In the genomic region with DNA sequence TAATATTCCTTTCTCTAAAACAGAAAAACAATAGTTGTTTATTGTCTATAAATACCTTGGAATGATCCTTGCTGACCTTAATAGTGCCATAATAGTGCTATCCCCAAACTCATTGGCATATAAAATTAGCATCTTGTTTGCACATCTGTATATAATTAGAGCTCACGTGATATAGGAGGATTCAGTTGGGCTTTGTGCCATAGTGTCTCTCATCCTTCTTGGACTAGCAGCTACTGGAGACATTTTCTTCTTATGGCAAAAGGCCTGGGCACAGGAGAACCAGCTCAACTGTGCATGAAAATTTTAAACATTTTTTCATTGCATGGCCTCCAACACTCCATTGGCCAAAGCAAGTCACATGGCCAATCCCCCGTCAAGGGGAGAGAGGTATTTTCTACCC, we compare ENCODE assay signal across 25 cellular contexts.
DNase-seq lines count a peak whose midpoint lies in the region; ATAC-seq, FAIRE-seq and TF ChIP-seq lines count a peak whose summit lies in the region.
"Had no signal": no experiment of that assay in that cellular context is flagged by ENCODE, and none has a peak within 500 bp of the region (broad histone marks: within the 10 kb centered on the region; RNA-seq: fewer than 3 reads in every experiment).

No MANE protein-coding gene starts in this region.

- peaks cover 6% of the 10 kb centered on the region for H3K9me3 Mint-ChIP-seq in astrocyte (ENCODE audit: unreplicated experiment)

- H3K36me3 Mint-ChIP-seq in astrocyte (ENCODE audit: low read depth, unreplicated experiment): no peaks in the 10 kb centered on the region
- H3K36me3 Mint-ChIP-seq: CD8-positive, alpha-beta memory T cell had no signal

- H2AK5ac ChIP-seq in IMR-90 (ENCODE audit: low read depth, low read length): no peak overlapping the region
- no peak overlapping the region for H2AK5ac ChIP-seq in mesenchymal stem cell (ENCODE audit: low read length, severe bottlenecking)

- CTCF ChIA-PET in IMR-90 (lab: Yijun Ruan, JAX): no interaction called here

- no TSS peak for BruUV-seq in IMR-90 (replicated peaks; lab: Mats Ljungman, UMichigan)

- no peak overlapping the region for H2BK12ac ChIP-seq in mesenchymal stem cell (ENCODE audit: low read length in 2 of 2)

- intact Hi-C loops in IMR-90 (cut with micrococcal nuclease): loop anchor here (10.0 kb wide), 1 partner anchor 274 kb away; no protein-coding TSS in a partner anchor
- intact Hi-C loops in left ventricle myocardium superior (cut with micrococcal nuclease): no loop called here

- ATAC-seq in IMR-90 (ENCODE audit: low read depth) (no peak), left ventricle myocardium superior (no peak)
- ATAC-seq: GM23338 had no signal

- peak overlapping the region; percentile 66; the same call in 1 of the 2 replicates for H4K5ac ChIP-seq in IMR-90 (ENCODE audit: low read depth, low read length)

- H4K8ac ChIP-seq in IMR-90 (ENCODE audit: low read depth in 2 of 2, low read length in 2 of 2) (peak overlapping the region in 1 of 2 experiments; percentile 46; a peak in 1 of 4 replicates), mesenchymal stem cell (ENCODE audit: low read length) (no peak overlapping the region)

- H3K56ac ChIP-seq in IMR-90 (ENCODE audit: extremely low read depth, insufficient read depth, low read length): no peak overlapping the region

- peak overlapping the region; percentile 91 for H2BK20ac ChIP-seq in IMR-90 (ENCODE audit: low read depth, low read length)

- H3K23ac ChIP-seq in IMR-90 (ENCODE audit: low read depth, low read length) (no peak overlapping the region), mesenchymal stem cell (ENCODE audit: low read length in 2 of 2) (no peak overlapping the region)

- H3K4ac ChIP-seq in IMR-90 (ENCODE audit: low read depth, low read length) (peak overlapping the region; percentile 59), mesenchymal stem cell (ENCODE audit: low read depth in 1 of 2, low read length in 2 of 2) (no peak overlapping the region)

- peaks cover 27% of the 10 kb centered on the region for H3K4me1 Mint-ChIP-seq in astrocyte (ENCODE audit: low read depth, unreplicated experiment)
- H3K4me1 Mint-ChIP-seq: CD8-positive, alpha-beta memory T cell had no signal

- TF ChIP-seq POLR2A in IMR-90 (IDR thresholded peaks at IDR 0.05; ENCODE audit: low read depth, low read length): no peak

- no peaks in the 10 kb centered on the region for H3K79me2 ChIP-seq in astrocyte (ENCODE audit: insufficient read depth, low read length)

- no peak overlapping the region for H3K4me3 ChIP-seq in IMR-90 (ENCODE audit: insufficient read depth, low read depth, low read length)
- no peak overlapping the region for H3K4me3 ChIP-seq in astrocyte (ENCODE audit: insufficient read depth, low read depth, low read length)
- no peak overlapping the region for H3K4me3 ChIP-seq in mesenchymal stem cell (ENCODE audit: insufficient read depth in 1 of 2, low read depth in 1 of 2, low read length in 2 of 2)
- H3K4me3 ChIP-seq in H7 (ENCODE audit: insufficient read depth, low read depth, low read length): no peak overlapping the region
- H3K4me3 ChIP-seq: GM23338 had no signal

- H3K79me1 ChIP-seq in IMR-90 (ENCODE audit: low read depth in 1 of 2, low read length in 2 of 2) (no peaks in the 10 kb centered on the region), mesenchymal stem cell (replicated peaks; ENCODE audit: low read length, poor library complexity, severe bottlenecking) (no peaks in the 10 kb centered on the region)

- no peak overlapping the region for H3K27ac Mint-ChIP-seq in astrocyte (ENCODE audit: unreplicated experiment)
- H3K27ac Mint-ChIP-seq: CD8-positive, alpha-beta memory T cell; GM23338 had no signal

- no peak overlapping the region for H2AK9ac ChIP-seq in IMR-90 (replicated peaks; ENCODE audit: low read depth, low read length, poor library complexity)

- H3K9ac ChIP-seq in IMR-90 (ENCODE audit: low read depth, low read length) (no peak overlapping the region), astrocyte (ENCODE audit: low read length) (no peak overlapping the region), mesenchymal stem cell (ENCODE audit: low read length) (no peak overlapping the region)

- H3K18ac ChIP-seq in IMR-90 (ENCODE audit: low read depth, low read length) (peak overlapping the region; percentile 66; the same call in 1 of the 2 replicates), mesenchymal stem cell (ENCODE audit: low read depth in 1 of 2, low read length in 2 of 2) (no peak overlapping the region)

- no peak overlapping the region for H3K4me2 ChIP-seq in IMR-90 (ENCODE audit: low read depth, low read length)
- H3K4me2 ChIP-seq in astrocyte (ENCODE audit: low read length): no peak overlapping the region
- no peak overlapping the region for H3K4me2 ChIP-seq in mesenchymal stem cell (ENCODE audit: low read length, poor library complexity, severe bottlenecking)
- H3K4me2 ChIP-seq: GM23338 had no signal

- WGBS in IMR-90 (ENCODE audit: extremely low coverage in 2 of 2, insufficient read length in 1 of 2), 2 experiments: no CpG with 5 or more reads among the region's 2 CpGs
- 94% methylated on average over 1 of the region's 2 CpGs for WGBS in mesenchymal stem cell

- TF ChIP-seq RAD21 in IMR-90 (IDR thresholded peaks at IDR 0.05; ENCODE audit: low read length): no peak

- dilution Hi-C loops in IMR-90 (cut with HindIII; ENCODE audit: low sequenced_read_pairs, unreplicated experiment): no loop called here

- peak overlapping the region; percentile 67 for H4K91ac ChIP-seq in IMR-90 (ENCODE audit: insufficient read depth, low read depth, low read length)
- H4K91ac ChIP-seq in mesenchymal stem cell (ENCODE audit: low read length): no peak overlapping the region

- DNase-seq in EL (peak; percentile 20), IMR-90 (no peak), astrocyte (ENCODE audit: low read depth) (no peak), mesenchymal stem cell (no peak), H7 (no peak), left ventricle myocardium superior (no peak)
- no peak for DNase-seq in activated CD4-positive, CD25-positive, alpha-beta regulatory T cell (lab: John Stamatoyannopoulos, UW)
- DNase-seq: ACHN; AML-193; CD8-positive, alpha-beta memory T cell; HCEC 1CT; Kasumi-1; MM.1S; NCI-H1048; NCI-H1436; NCI-H187 treated with DMSO at 0.1 percent for 48 hours; NCI-H2107; NCI-H510A; NCI-H748 treated with DMSO at 0.1 percent for 48 hours; Right ventricle myocardium superior; T-helper 2 cell had no signal

- H3K27ac ChIP-seq in IMR-90 (ENCODE audit: insufficient read depth, low read length): no peak overlapping the region
- H3K27ac ChIP-seq in astrocyte (ENCODE audit: low read depth, low read length): peak overlapping the region; percentile 61
- peak overlapping the region; percentile 84 for H3K27ac ChIP-seq in mesenchymal stem cell (ENCODE audit: low read length, poor library complexity, severe bottlenecking)
- H3K27ac ChIP-seq: C4-2B had no signal

- peaks cover 12% of the 10 kb centered on the region for H3K4me1 ChIP-seq in IMR-90 (ENCODE audit: control insufficient read depth, insufficient read depth, low read length)
- H3K4me1 ChIP-seq in astrocyte (ENCODE audit: insufficient read depth, low read length): peaks cover 26% of the 10 kb centered on the region
- H3K4me1 ChIP-seq in mesenchymal stem cell (ENCODE audit: control insufficient read depth, insufficient read depth, low read depth, low read length): peaks cover 3% of the 10 kb centered on the region

- no peaks in the 10 kb centered on the region for H3K27me3 Mint-ChIP-seq in astrocyte (ENCODE audit: low read depth, unreplicated experiment)
- H3K27me3 Mint-ChIP-seq: CD8-positive, alpha-beta memory T cell had no signal

- H2BK15ac ChIP-seq in IMR-90 (ENCODE audit: low read depth, low read length) (peak overlapping the region; percentile 63; the same call in 2 of the 3 replicates), mesenchymal stem cell (ENCODE audit: low read depth, poor library complexity, severe bottlenecking) (no peak overlapping the region)

- H2AFZ ChIP-seq in IMR-90 (replicated peaks; ENCODE audit: low read length, poor library complexity): no peak overlapping the region
- no peak overlapping the region for H2AFZ ChIP-seq in astrocyte (ENCODE audit: low read depth, low read length)
- no peak overlapping the region for H2AFZ ChIP-seq in mesenchymal stem cell (ENCODE audit: low read depth, low read length)
- H2AFZ ChIP-seq: GM23338 had no signal

- no peak for FAIRE-seq in astrocyte (lab: Jason Lieb, UNC)
- FAIRE-seq: D721Med, GM12891 had no signal

- no peaks in the 10 kb centered on the region for H3K36me3 ChIP-seq in IMR-90 (ENCODE audit: control insufficient read depth, insufficient read depth, low read length)
- no peaks in the 10 kb centered on the region for H3K36me3 ChIP-seq in astrocyte (ENCODE audit: insufficient read depth, low read length)
- H3K36me3 ChIP-seq in mesenchymal stem cell (ENCODE audit: control insufficient read depth in 1 of 2, insufficient read depth in 2 of 2, low read depth in 1 of 2, low read length in 2 of 2): no peaks in the 10 kb centered on the region
- H3K36me3 ChIP-seq in H7 (replicated peaks; ENCODE audit: control insufficient read depth, insufficient read depth, low read length): no peaks in the 10 kb centered on the region

- TF ChIP-seq CTCF in IMR-90 (conservative IDR thresholded peaks at IDR 0.05; ENCODE audit: low read depth, low read length) (no peak), astrocyte (IDR thresholded peaks at IDR 0.05; ENCODE audit: insufficient read depth, low read depth, low read length) (no peak)

- no peaks in the 10 kb centered on the region for H3K27me3 ChIP-seq in IMR-90 (ENCODE audit: control insufficient read depth, insufficient read depth, low read length)
- H3K27me3 ChIP-seq in astrocyte (ENCODE audit: insufficient read depth, low read length): no peaks in the 10 kb centered on the region
- no peaks in the 10 kb centered on the region for H3K27me3 ChIP-seq in mesenchymal stem cell (ENCODE audit: control insufficient read depth in 1 of 2, insufficient read depth in 1 of 2, low read length in 2 of 2)
- no peaks in the 10 kb centered on the region for H3K27me3 ChIP-seq in H7 (ENCODE audit: control insufficient read depth, insufficient read depth, low read length)

- H2BK5ac ChIP-seq in IMR-90 (ENCODE audit: low read depth, low read length, poor library complexity, severe bottlenecking) (peak overlapping the region; percentile 73), mesenchymal stem cell (ENCODE audit: low read depth, low read length, poor library complexity, severe bottlenecking) (no peak overlapping the region)

- H2BK120ac ChIP-seq in IMR-90 (ENCODE audit: low read depth, low read length) (peak overlapping the region; percentile 87), mesenchymal stem cell (ENCODE audit: low read depth, low read length) (no peak overlapping the region)

- POLR2A ChIA-PET in IMR-90 (lab: Charles Lee; ENCODE audit: unreplicated experiment): no interaction called here

- H4K20me1 ChIP-seq in IMR-90 (ENCODE audit: insufficient read depth, low read length): no peaks in the 10 kb centered on the region
- H4K20me1 ChIP-seq in astrocyte (ENCODE audit: insufficient read depth, low read length): no peaks in the 10 kb centered on the region

- H3K9me1 ChIP-seq in IMR-90 (ENCODE audit: insufficient read depth, low read length): peaks cover 5% of the 10 kb centered on the region

- peaks cover 4% of the 10 kb centered on the region for H3K9me3 ChIP-seq in IMR-90 (ENCODE audit: control insufficient read depth, insufficient read depth, low read length)
- no peaks in the 10 kb centered on the region for H3K9me3 ChIP-seq in astrocyte (ENCODE audit: insufficient read depth, low read depth, low read length)
- H3K9me3 ChIP-seq in mesenchymal stem cell (ENCODE audit: control insufficient read depth, low read length): peaks cover 11% of the 10 kb centered on the region

- in situ Hi-C loops in IMR-90 (cut with MboI; ENCODE audit: low sequenced_read_pairs): no loop called here

- no peak overlapping the region for H3K4me3 Mint-ChIP-seq in astrocyte (ENCODE audit: unreplicated experiment)
- H3K4me3 Mint-ChIP-seq: CD8-positive, alpha-beta memory T cell; GM23338 had no signal

- H3K14ac ChIP-seq in IMR-90 (replicated peaks; ENCODE audit: low read depth, low read length): peak overlapping the region; percentile 20; the same call in 1 of the 2 replicates
- no peak overlapping the region for H3K14ac ChIP-seq in mesenchymal stem cell (ENCODE audit: low read length in 2 of 2)
